Comparison of ENCODE assay signal across 13 cellular contexts in genomic region chr14:69280746-69281291, GRCh38. TPM values are rescaled to one million over a fixed set of nuclear protein-coding genes. Genes with fewer than 3 reads are reported as not detected.
DNase-seq lines count a peak whose midpoint lies in the region; ATAC-seq and TF ChIP-seq lines count a peak whose summit lies in the region.
"Had no signal": no experiment of that assay in that cellular context is flagged by ENCODE, and none has a peak within 500 bp of the region (broad histone marks: within the 10 kb centered on the region; RNA-seq: fewer than 3 reads in every experiment).

No MANE protein-coding gene starts in this region.

- DNase-seq in left ventricle myocardium inferior (no peak), left ventricle myocardium superior (no peak), RWPE2 (ENCODE audit: low spot score) (peak; percentile 30), NCI-H446 (lab: John Stamatoyannopoulos, UW) (no peak), SJCRH30 (no peak)
- DNase-seq: ACHN; BE2C; C1 segment of cervical spinal cord; Caco-2; CD4-positive, CD25-positive, alpha-beta regulatory T cell had no signal

- H3K4me2 ChIP-seq in neural cell (ENCODE audit: low read length): no peak overlapping the region
- H3K4me2 ChIP-seq: GM23338 had no signal

- no peak overlapping the region for H2AFZ ChIP-seq in neural cell (ENCODE audit: low read depth, low read length)
- H2AFZ ChIP-seq: GM23338 had no signal

- no peak for TF ChIP-seq EP300 in neural cell (conservative IDR thresholded peaks at IDR 0.05; ENCODE audit: poor library complexity, severe bottlenecking)

- intact Hi-C loops in left ventricle myocardium inferior (cut with micrococcal nuclease): no loop called here
- intact Hi-C loops in left ventricle myocardium superior (cut with micrococcal nuclease): no loop called here

- peaks cover 44% of the 10 kb centered on the region for H3K4me1 ChIP-seq in left ventricle myocardium inferior
- H3K4me1 ChIP-seq in RWPE2 (ENCODE audit: insufficient read depth, poor library complexity, severe bottlenecking): no peaks in the 10 kb centered on the region
- no peaks in the 10 kb centered on the region for H3K4me1 ChIP-seq in SJCRH30
- H3K4me1 ChIP-seq: BE2C, Caco-2 had no signal

- no peaks in the 10 kb centered on the region for H3K9me2 ChIP-seq in neural cell (ENCODE audit: insufficient read depth, low read length)

- H3K27me3 ChIP-seq in left ventricle myocardium inferior (ENCODE audit: low read depth) (no peaks in the 10 kb centered on the region), RWPE2 (ENCODE audit: insufficient read depth, poor library complexity, severe bottlenecking) (no peaks in the 10 kb centered on the region), neural cell (ENCODE audit: insufficient read depth, low read depth, low read length) (no peaks in the 10 kb centered on the region), SJCRH30 (no peaks in the 10 kb centered on the region)
- H3K27me3 ChIP-seq: BE2C had no signal

- H3K79me2 ChIP-seq in neural cell (replicated peaks; ENCODE audit: insufficient read depth, low read length): no peaks in the 10 kb centered on the region

- H3K9me3 ChIP-seq in left ventricle myocardium inferior (replicated peaks): no peaks in the 10 kb centered on the region
- no peaks in the 10 kb centered on the region for H3K9me3 ChIP-seq in RWPE2 (ENCODE audit: severe bottlenecking)
- H3K9me3 ChIP-seq in neural cell (ENCODE audit: low read length): no peaks in the 10 kb centered on the region
- no peaks in the 10 kb centered on the region for H3K9me3 ChIP-seq in SJCRH30 (replicated peaks)
- H3K9me3 ChIP-seq: BE2C, Caco-2 had no signal

- H3K36me3 ChIP-seq in left ventricle myocardium inferior (no peaks in the 10 kb centered on the region), RWPE2 (ENCODE audit: low read depth) (no peaks in the 10 kb centered on the region), neural cell (ENCODE audit: insufficient read depth, low read length) (no peaks in the 10 kb centered on the region), SJCRH30 (no peaks in the 10 kb centered on the region)
- H3K36me3 ChIP-seq: BE2C had no signal

- H4K20me1 ChIP-seq in neural cell (ENCODE audit: insufficient read depth): no peaks in the 10 kb centered on the region

- ATAC-seq in left ventricle myocardium superior (no peak), RWPE2 (ENCODE audit: low read depth) (no peak)
- ATAC-seq: GM23338, HCT116 had no signal

- no peaks in the 10 kb centered on the region for H3F3A ChIP-seq in neural cell (ENCODE audit: insufficient read depth, low read length, poor library complexity, severe bottlenecking)

- TF ChIP-seq RAD21 in neural cell (conservative IDR thresholded peaks at IDR 0.05): no peak

- H3K9ac ChIP-seq in neural cell (ENCODE audit: low read length): no peak overlapping the region

- peak overlapping the region; percentile 49 for H3K27ac ChIP-seq in left ventricle myocardium inferior (replicated peaks)
- H3K27ac ChIP-seq in RWPE2 (ENCODE audit: poor library complexity, severe bottlenecking): no peak overlapping the region
- H3K27ac ChIP-seq in neural cell (ENCODE audit: low read length): peak overlapping the region; percentile 12
- H3K27ac ChIP-seq in SJCRH30: no peak overlapping the region

- H3K4me3 ChIP-seq in left ventricle myocardium inferior: no peak overlapping the region
- no peak overlapping the region for H3K4me3 ChIP-seq in RWPE2 (ENCODE audit: severe bottlenecking)
- H3K4me3 ChIP-seq in neural cell (ENCODE audit: low read length): no peak overlapping the region
- H3K4me3 ChIP-seq in SJCRH30: no peak overlapping the region
- H3K4me3 ChIP-seq: GM23338 had no signal

- TF ChIP-seq CTCF in left ventricle myocardium inferior (IDR thresholded peaks at IDR 0.05; ENCODE audit: borderline replicate concordance) (no peak), RWPE2 (IDR thresholded peaks at IDR 0.05; ENCODE audit: poor library complexity, severe bottlenecking) (no peak), neural cell (IDR thresholded peaks at IDR 0.05; ENCODE audit: poor library complexity, severe bottlenecking) (no peak)

TF ChIP-seq in neural cell, 6 proteins besides CTCF, POLR2A, EP300 and RAD21:
- TF ChIP-seq REST (IDR thresholded peaks at IDR 0.05; ENCODE audit: borderline replicate concordance): no peak
- no peak for TF ChIP-seq EZH2 (IDR thresholded peaks at IDR 0.05; ENCODE audit: borderline replicate concordance, insufficient read depth, low read length, poor library complexity, severe bottlenecking)
- TF ChIP-seq POLR2AphosphoS5 (IDR thresholded peaks at IDR 0.05): no peak
- TF ChIP-seq MXI1 (conservative IDR thresholded peaks at IDR 0.05; ENCODE audit: poor library complexity, severe bottlenecking): no peak
- no peak for TF ChIP-seq TAF1 (IDR thresholded peaks at IDR 0.05; ENCODE audit: low read depth)
- no peak for TF ChIP-seq SMC3 (conservative IDR thresholded peaks at IDR 0.05; ENCODE audit: poor library complexity)

RNA-seq across cellular contexts. Expression of gene GALNT16, which starts 20.9 kb away (rescaled TPM):
- total RNA-seq in left ventricle myocardium inferior (70.5 TPM), left ventricle myocardium superior (101 TPM)
- polyA plus RNA-seq in neural cell: 23.8 and 25.2 TPM in 2 replicates
- 17.3 and 20.1 TPM in 2 replicates for polyA minus RNA-seq in neural cell
- 6.8 and 8.6 TPM in 2 replicates for total RNA-seq in SJCRH30 (2014; rRNA removed; shearing (Covaris generic))
- total RNA-seq: CD4-positive, CD25-positive, alpha-beta regulatory T cell had no signal

Comparison
In these comparisons a context has a peak if more than half of its experiments do, and no peak if none do; other contexts are left out.
1. H3K27ac ChIP-seq: peak in left ventricle myocardium inferior (single experiment) and neural cell (single experiment); none in RWPE2 (single experiment) and SJCRH30 (single experiment).